10 cellular contexts compared by ENCODE assay signal in the genomic region with DNA sequence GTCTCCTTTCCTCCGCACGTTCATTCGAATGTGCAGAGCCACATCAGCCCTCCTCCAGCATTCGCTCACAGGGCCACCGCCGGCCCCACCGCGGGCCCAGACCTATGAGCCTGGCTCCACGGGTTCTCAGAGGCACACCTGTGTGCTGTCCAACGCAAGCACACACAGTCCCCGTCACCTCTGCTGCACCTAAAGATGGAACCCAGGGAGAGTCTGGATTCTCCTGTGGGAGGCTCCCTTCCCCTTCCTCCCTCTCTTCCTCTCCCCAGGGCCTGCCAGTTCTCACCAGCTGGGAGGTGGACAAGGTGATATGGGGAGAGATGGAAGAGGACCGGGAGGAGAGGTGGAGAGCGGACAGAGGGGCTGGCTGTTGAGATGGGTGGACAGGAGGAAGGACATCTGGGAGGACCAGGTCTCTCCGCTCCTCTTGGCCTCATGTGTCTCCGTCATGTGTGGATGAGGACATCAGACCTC. TPM values are rescaled to one million over a fixed set of nuclear protein-coding genes. Genes with fewer than 3 reads are reported as not detected.
A peak's percentile ranks its signal among the peaks of the same experiment; 100 is the strongest.
DNase-seq lines count a peak whose midpoint lies in the region; ATAC-seq, FAIRE-seq and TF ChIP-seq lines count a peak whose summit lies in the region.
"Had no signal": no experiment of that assay in that cellular context is flagged by ENCODE, and none has a peak within 500 bp of the region (broad histone marks: within the 10 kb centered on the region; RNA-seq: fewer than 3 reads in every experiment).

No MANE protein-coding gene starts in this region.

- no peak for DNase-seq in CD8-positive, alpha-beta memory T cell
- DNase-seq in HL-60 (ENCODE audit: low read depth in 1 of 2, low spot score in 1 of 2): no peak
- DNase-seq in choroid plexus epithelial cell (ENCODE audit: low read depth): no peak
- DNase-seq in neuronal stem cell (ENCODE audit: low spot score): no peak
- no peak for DNase-seq in GM12892 (ENCODE audit: insufficient read length)
- DNase-seq in stimulated activated CD4-positive, alpha-beta T cell treated with anti-CD3 and anti-CD28 coated beads, Interleukin-15, amount 100 ng/mL, for 24 hours: no peak
- DNase-seq in GM20000 (ENCODE audit: low spot score): no peak

- H3K27ac Mint-ChIP-seq in CD8-positive, alpha-beta memory T cell: no peak overlapping the region

- H3K79me1 ChIP-seq in neuronal stem cell (ENCODE audit: low read depth, low read length): peaks cover 2% of the 10 kb centered on the region

- H3K14ac ChIP-seq in neuronal stem cell (ENCODE audit: low read length): peak overlapping the region; percentile 22

- POLR2A ChIA-PET in CD8-positive, alpha-beta memory T cell (lab: Charles Lee): interaction anchor here (0.6 kb wide), 1 partner anchor 226 kb away, joined by 4 read pairs; the partner anchor contains the start of gene TMBIM6

- WGBS in neuronal stem cell (ENCODE audit: extremely low coverage in 2 of 2, insufficient read length in 2 of 2, insufficient replicate concordance in 1 of 2), 2 donors: no CpG with 5 or more reads among the region's 15 CpGs

- H3K27ac ChIP-seq in CD8-positive, alpha-beta memory T cell (ENCODE audit: low read depth, low read length): no peak overlapping the region
- H3K27ac ChIP-seq in HL-60 (replicated peaks) (no peak overlapping the region), neuronal stem cell (replicated peaks; ENCODE audit: low read length) (no peak overlapping the region)
- H3K27ac ChIP-seq: right atrium auricular region had no signal

- TF ChIP-seq CTCF in HL-60 (IDR thresholded peaks at IDR 0.05; ENCODE audit: insufficient read depth, low read length): no peak
- no peak for TF ChIP-seq CTCF in choroid plexus epithelial cell (conservative IDR thresholded peaks at IDR 0.05; ENCODE audit: low read depth, low read length)
- no peak for TF ChIP-seq CTCF in GM20000 (IDR thresholded peaks at IDR 0.05; ENCODE audit: extremely low read depth, missing control alignments)

- peaks cover 5% of the 10 kb centered on the region for H3K4me1 ChIP-seq in CD8-positive, alpha-beta memory T cell (ENCODE audit: insufficient read depth, low read length)
- peaks cover 10 to 16% of the 10 kb centered on the region in 2 donors for H3K4me1 ChIP-seq in neuronal stem cell (ENCODE audit: control insufficient read depth in 2 of 2, insufficient read depth in 1 of 2, low read depth in 1 of 2, low read length in 2 of 2)

- H2BK15ac ChIP-seq in neuronal stem cell (ENCODE audit: low read length): peak overlapping the region; percentile 42

- peak overlapping the region; percentile 58 for H3K4me2 ChIP-seq in neuronal stem cell (ENCODE audit: insufficient read depth, low read length, poor library complexity, severe bottlenecking)

- peaks cover 25% of the 10 kb centered on the region for H3K27me3 ChIP-seq in CD8-positive, alpha-beta memory T cell (ENCODE audit: insufficient read depth, low read length, poor library complexity, severe bottlenecking)
- H3K27me3 ChIP-seq in HL-60 (ENCODE audit: insufficient read depth, poor library complexity, severe bottlenecking) (peaks cover 11% of the 10 kb centered on the region), neuronal stem cell (ENCODE audit: control insufficient read depth in 3 of 3, insufficient read depth in 3 of 3, low read depth in 1 of 3, low read length in 3 of 3) (peaks cover 0 to 48% (median 20%) of the 10 kb centered on the region in 3 experiments)
- H3K27me3 ChIP-seq: right atrium auricular region had no signal

- H3K4me1 Mint-ChIP-seq in CD8-positive, alpha-beta memory T cell: peaks cover 0 to 11% (median 4%) of the 10 kb centered on the region in 3 donors

- peak overlapping the region; percentile 1 for H3K4me3 ChIP-seq in CD8-positive, alpha-beta memory T cell (ENCODE audit: low read length)
- H3K4me3 ChIP-seq in HL-60 (replicated peaks; ENCODE audit: insufficient read depth, low read length) (peak overlapping the region; percentile 32), choroid plexus epithelial cell (ENCODE audit: low read depth, low read length) (peak overlapping the region; percentile 46), neuronal stem cell (ENCODE audit: low read length in 2 of 2) (peak overlapping the region; percentile 24 to 42)

- H3K9me3 ChIP-seq in CD8-positive, alpha-beta memory T cell (ENCODE audit: low read length): no peaks in the 10 kb centered on the region
- H3K9me3 ChIP-seq in neuronal stem cell (replicated peaks in 1 of 2; ENCODE audit: control insufficient read depth in 2 of 2, insufficient read depth in 1 of 2, low read depth in 1 of 2, low read length in 2 of 2): no peaks in the 10 kb centered on the region
- H3K9me3 ChIP-seq: right atrium auricular region had no signal

- no peak for ATAC-seq in HG03571 (IDR thresholded peaks at IDR 0.05; ENCODE audit: unreplicated experiment)

- no peak overlapping the region for H2BK5ac ChIP-seq in neuronal stem cell (ENCODE audit: low read length)

- no peak overlapping the region for H4K91ac ChIP-seq in neuronal stem cell (ENCODE audit: low read depth, low read length, poor library complexity)

- H3K27me3 Mint-ChIP-seq in CD8-positive, alpha-beta memory T cell: peaks cover 21 to 34% of the 10 kb centered on the region in 2 donors

- CTCF ChIA-PET in CD8-positive, alpha-beta memory T cell (lab: Charles Lee): interaction anchor here (0.8 to 5.6 kb wide), 39 partner anchors 8 to 294 kb away, joined by 3 to 62 read pairs (median 5); partner anchors contain the start of gene GPD1

- no peak overlapping the region for H2BK12ac ChIP-seq in neuronal stem cell (ENCODE audit: low read length)

- no peak overlapping the region for H4K8ac ChIP-seq in neuronal stem cell (ENCODE audit: low read depth, low read length)

- FAIRE-seq in GM12892 (lab: Jason Lieb, UNC): no peak

- H3K18ac ChIP-seq in neuronal stem cell (ENCODE audit: low read length): peak overlapping the region; percentile 89

- no peaks in the 10 kb centered on the region for H3K36me3 Mint-ChIP-seq in CD8-positive, alpha-beta memory T cell

- H2BK120ac ChIP-seq in neuronal stem cell (ENCODE audit: low read depth, low read length): no peak overlapping the region

- no peak overlapping the region for H3K23ac ChIP-seq in neuronal stem cell (ENCODE audit: low read depth, low read length, poor library complexity)

- peak overlapping the region; percentile 40 for H2AK5ac ChIP-seq in neuronal stem cell (ENCODE audit: low read depth, low read length)

- H3K9me3 Mint-ChIP-seq in CD8-positive, alpha-beta memory T cell: no peaks in the 10 kb centered on the region

- no peak overlapping the region for H3K4ac ChIP-seq in neuronal stem cell (ENCODE audit: low read length)

- H3K9ac ChIP-seq in neuronal stem cell (ENCODE audit: low read depth, low read length, poor library complexity): peak overlapping the region; percentile 73

- H3K4me3 Mint-ChIP-seq in CD8-positive, alpha-beta memory T cell: peak overlapping the region in 6 of 7 donors; percentile 21 to 79 (median 76)

- TF ChIP-seq POLR2A in GM12892 (IDR thresholded peaks at IDR 0.05; ENCODE audit: low read depth, low read length): no peak

- H2AFZ ChIP-seq in neuronal stem cell (ENCODE audit: low read length): peak overlapping the region; percentile 91

- no peaks in the 10 kb centered on the region for H3K36me3 ChIP-seq in CD8-positive, alpha-beta memory T cell (ENCODE audit: insufficient read depth, low read length)
- H3K36me3 ChIP-seq in neuronal stem cell (replicated peaks in 1 of 2; ENCODE audit: control insufficient read depth in 2 of 2, insufficient read depth in 2 of 2, low read length in 2 of 2): no peaks in the 10 kb centered on the region
- H3K36me3 ChIP-seq: right atrium auricular region had no signal

RNA-seq across cellular contexts. Expression of gene AQP6, which starts 4.9 kb away (rescaled TPM):
- total RNA-seq in CD8-positive, alpha-beta memory T cell: not detected
- not detected for polyA plus RNA-seq in CD8-positive, alpha-beta memory T cell
- polyA plus RNA-seq in neuronal stem cell (2013, experiment 1 of 2): 0.03 TPM
- 0.04 TPM for polyA plus RNA-seq in neuronal stem cell (2013, experiment 2 of 2)
- polyA plus RNA-seq in GM12892 (2012; ENCODE audit: missing spikeins): not detected
- total RNA-seq: T-helper 2 cell treated with Interferon-gamma antibody and Interleukin-4, amounts not matched to agents 100 ng/mL and 5 ng/mL, for 36 hours had no signal

RNA-seq across cellular contexts. Expression of gene AQP5, which starts 6.1 kb away (rescaled TPM):
- total RNA-seq in CD8-positive, alpha-beta memory T cell: not detected
- not detected for polyA plus RNA-seq in CD8-positive, alpha-beta memory T cell
- 0.39 TPM for polyA plus RNA-seq in neuronal stem cell (2013, experiment 1 of 2)
- 0.58 TPM for polyA plus RNA-seq in neuronal stem cell (2013, experiment 2 of 2)
- polyA plus RNA-seq in GM12892 (2012; ENCODE audit: missing spikeins): not detected
- total RNA-seq: T-helper 2 cell treated with Interferon-gamma antibody and Interleukin-4, amounts not matched to agents 100 ng/mL and 5 ng/mL, for 36 hours had no signal

RNA-seq across cellular contexts. Expression of gene AQP2, which starts 17.3 kb away (rescaled TPM):
- total RNA-seq in CD8-positive, alpha-beta memory T cell: not detected
- polyA plus RNA-seq in CD8-positive, alpha-beta memory T cell: not detected
- polyA plus RNA-seq in neuronal stem cell (2013, experiment 1 of 2): not detected
- not detected for polyA plus RNA-seq in neuronal stem cell (2013, experiment 2 of 2)
- polyA plus RNA-seq in GM12892 (2012; ENCODE audit: missing spikeins): not detected
- total RNA-seq: T-helper 2 cell treated with Interferon-gamma antibody and Interleukin-4, amounts not matched to agents 100 ng/mL and 5 ng/mL, for 36 hours had no signal

RNA-seq across cellular contexts. Expression of gene RACGAP1, which starts 57.5 kb away (rescaled TPM):
- total RNA-seq in CD8-positive, alpha-beta memory T cell: 10 to 100 TPM; 79.3 to 84.3 TPM
- 11.9 TPM for polyA plus RNA-seq in CD8-positive, alpha-beta memory T cell
- 60.2 TPM for polyA plus RNA-seq in neuronal stem cell (2013, experiment 1 of 2)
- polyA plus RNA-seq in neuronal stem cell (2013, experiment 2 of 2): 61.2 TPM
- polyA plus RNA-seq in GM12892 (2012; ENCODE audit: missing spikeins): 41.6 TPM
